8 cellular contexts compared by ENCODE assay signal in genomic region chr14:64510825-64511679, GRCh38. TPM values are rescaled to one million over a fixed set of nuclear protein-coding genes. Genes with fewer than 3 reads are reported as not detected.
DNase-seq lines count a peak whose midpoint lies in the region; ATAC-seq and TF ChIP-seq lines count a peak whose summit lies in the region.

No MANE protein-coding gene starts in this region.

- H3K9me3 ChIP-seq in WERI-Rb-1 (ENCODE audit: severe bottlenecking) = no peaks in the 10 kb centered on the region

- peaks cover 100% of the 10 kb centered on the region for H3K79me2 ChIP-seq in GM23338 (replicated peaks; ENCODE audit: insufficient read depth)

- no peak overlapping the region for H3K27ac ChIP-seq in GM23338 (ENCODE audit: low read depth)
- H3K27ac ChIP-seq in WERI-Rb-1 = no peak overlapping the region
- H3K27ac ChIP-seq in caudate nucleus (ENCODE audit: low read depth, low read length) = peak overlapping the region; percentile 20

- no peak overlapping the region for H3K4me2 ChIP-seq in GM23338

- H3K36me3 ChIP-seq in GM23338 (ENCODE audit: insufficient read depth) (no peaks in the 10 kb centered on the region), WERI-Rb-1 (no peaks in the 10 kb centered on the region; the same call in 1 of the 2 replicates), kidney epithelial cell (ENCODE audit: control insufficient read depth, insufficient read depth, low read length) (no peaks in the 10 kb centered on the region)

- TF ChIP-seq CTCF in AG09319 (IDR thresholded peaks at IDR 0.05; ENCODE audit: low read depth, low read length) (peak; percentile 89), GM23338 (conservative IDR thresholded peaks at IDR 0.05; ENCODE audit: low read depth in 2 of 2) (peak; percentile 93 to 99), WERI-Rb-1 (IDR thresholded peaks at IDR 0.05; ENCODE audit: low read depth, low read length) (peak; percentile 76), kidney epithelial cell (IDR thresholded peaks at IDR 0.05; ENCODE audit: insufficient read depth, low read length, poor library complexity, severe bottlenecking) (peak; percentile 86)

- no peaks in the 10 kb centered on the region; the same call in 2 of the 3 replicates for H3K36me3 Mint-ChIP-seq in GM23338 (ENCODE audit: low read depth)

- DNase-seq in AG09319 (ENCODE audit: extremely low read depth, low read depth) (no peak), GM23338 (ENCODE audit: low spot score) (peak; percentile 85), NCI-H2227 (lab: John Stamatoyannopoulos, UW; ENCODE audit: unreplicated experiment) (peak; percentile 79), WERI-Rb-1 (peak; percentile 63), caudate nucleus (lab: John Stamatoyannopoulos, UW) (peak in 43 of 61 donors; percentile 5 to 79 (median 28)), kidney epithelial cell (ENCODE audit: low read depth) (no peak)
- peak; percentile 56 to 67 for DNase-seq in stimulated activated CD4-positive, alpha-beta T cell treated with anti-CD3 and anti-CD28 coated beads, Interleukin-2, amount 100 ng/mL, for 48 hours

- H3F3A ChIP-seq in GM23338 (replicated peaks; ENCODE audit: low read depth) = 0 out of 2 replicates have a peak, but pooled peaks cover 3% of the 10 kb centered on the region

- peaks cover 45% of the 10 kb centered on the region for H3K4me1 ChIP-seq in GM23338 (ENCODE audit: insufficient read depth)

- H3K9me2 ChIP-seq in GM23338 (ENCODE audit: insufficient read depth) = no peaks in the 10 kb centered on the region

- peak; percentile 46 for ATAC-seq in GM23338
- ATAC-seq in GM21390 (IDR thresholded peaks at IDR 0.05; ENCODE audit: unreplicated experiment) = no peak

- no peak overlapping the region for H3K4me3 Mint-ChIP-seq in GM23338

- peaks cover 28% of the 10 kb centered on the region for H4K20me1 ChIP-seq in GM23338 (replicated peaks; ENCODE audit: insufficient read depth)

- peaks cover 4% of the 10 kb centered on the region for H3K27me3 Mint-ChIP-seq in GM23338 (ENCODE audit: insufficient read depth, low read depth, poor library complexity)

- H3K4me3 ChIP-seq in GM23338 (no peak overlapping the region), WERI-Rb-1 (ENCODE audit: low read depth, low read length) (no peak overlapping the region), kidney epithelial cell (ENCODE audit: low read depth, low read length) (no peak overlapping the region)

- H3K4me1 Mint-ChIP-seq in GM23338 = peaks cover 45% of the 10 kb centered on the region

- no peaks in the 10 kb centered on the region; the same call in 2 of the 3 replicates for H3K9me3 Mint-ChIP-seq in GM23338

- no peak overlapping the region for H3K27ac Mint-ChIP-seq in GM23338

- H2AFZ ChIP-seq in GM23338 = no peak overlapping the region

- H3K27me3 ChIP-seq in GM23338 (ENCODE audit: insufficient read depth) = no peaks in the 10 kb centered on the region
- no peaks in the 10 kb centered on the region for H3K27me3 ChIP-seq in WERI-Rb-1 (ENCODE audit: insufficient read depth, low read depth, severe bottlenecking)
- H3K27me3 ChIP-seq in kidney epithelial cell (ENCODE audit: control insufficient read depth, insufficient read depth, low read length) = no peaks in the 10 kb centered on the region

TF ChIP-seq in GM23338, 12 proteins besides CTCF, POLR2A, EP300 and RAD21:
- no peak for TF ChIP-seq ZNF114 (CRISPR knock-in tag; IDR thresholded peaks at IDR 0.05)
- TF ChIP-seq POLR2AphosphoS5 (IDR thresholded peaks at IDR 0.05; ENCODE audit: low read depth) = no peak
- no peak for TF ChIP-seq ZNF331 (CRISPR knock-in tag; IDR thresholded peaks at IDR 0.05; ENCODE audit: low read depth)
- no peak for TF ChIP-seq CREB1 (CRISPR knock-in tag; IDR thresholded peaks at IDR 0.05; ENCODE audit: low read depth)
- no peak for TF ChIP-seq STAT1 (IDR thresholded peaks at IDR 0.05; ENCODE audit: unreplicated experiment)
- TF ChIP-seq JUNB (IDR thresholded peaks at IDR 0.05; ENCODE audit: unreplicated experiment) = no peak
- TF ChIP-seq NANOG (IDR thresholded peaks at IDR 0.05; ENCODE audit: borderline replicate concordance) = no peak
- no peak for TF ChIP-seq EZH2 (IDR thresholded peaks at IDR 0.05; ENCODE audit: low read depth, unreplicated experiment)

RNA-seq across cellular contexts. Expression of gene ZBTB1, which starts 6.5 kb away (rescaled TPM):
- total RNA-seq in GM23338 (2014; rRNA removed; shearing (Covaris generic)) = 32.5 and 33.0 TPM in 2 replicates
- 10.3 and 11.2 TPM in 2 replicates for polyA plus RNA-seq in GM23338 (2016; fragmentation: Nextera tagmentation; extraction: Ambion mirVana)
- 44.1 and 46.3 TPM in 2 replicates for total RNA-seq in kidney epithelial cell

RNA-seq across cellular contexts. Expression of gene ZBTB25, which starts 7.4 kb away (rescaled TPM):
- total RNA-seq in GM23338 (2014; rRNA removed; shearing (Covaris generic)) = 8.0 and 8.9 TPM in 2 replicates
- polyA plus RNA-seq in GM23338 (2016; fragmentation: Nextera tagmentation; extraction: Ambion mirVana) = 4.1 and 5.8 TPM in 2 replicates
- 7.4 and 10.1 TPM in 2 replicates for total RNA-seq in kidney epithelial cell

RNA-seq across cellular contexts. Expression of gene HSPA2, which starts 29.5 kb away (rescaled TPM):
- 114 and 130 TPM in 2 replicates for total RNA-seq in GM23338 (2014; rRNA removed; shearing (Covaris generic))
- 86.1 and 88.5 TPM in 2 replicates for polyA plus RNA-seq in GM23338 (2016; fragmentation: Nextera tagmentation; extraction: Ambion mirVana)
- 12.0 and 14.2 TPM in 2 replicates for total RNA-seq in kidney epithelial cell

RNA-seq across cellular contexts. Expression of gene PPP1R36, which starts 38.7 kb away (rescaled TPM):
- total RNA-seq in GM23338 (2014; rRNA removed; shearing (Covaris generic)) = 0.42 TPM in 1 of 2 replicates, not detected in the other
- 0.45 and 1.4 TPM in 2 replicates for polyA plus RNA-seq in GM23338 (2016; fragmentation: Nextera tagmentation; extraction: Ambion mirVana)
- total RNA-seq in kidney epithelial cell = 0.75 and 1.2 TPM in 2 replicates

RNA-seq across cellular contexts. Expression of gene AKAP5, which starts 45.8 kb away (rescaled TPM):
- 3.2 and 3.4 TPM in 2 replicates for total RNA-seq in GM23338 (2014; rRNA removed; shearing (Covaris generic))
- 1.0 and 1.2 TPM in 2 replicates for polyA plus RNA-seq in GM23338 (2016; fragmentation: Nextera tagmentation; extraction: Ambion mirVana)
- total RNA-seq in kidney epithelial cell = 1.2 and 1.5 TPM in 2 replicates

Comparison
In these comparisons a context has a peak if more than half of its experiments do, and no peak if none do; other contexts are left out.
1. DNase-seq: peak in GM23338 (single experiment), NCI-H2227 (single experiment), WERI-Rb-1 (single experiment), caudate nucleus (43 of 61) and stimulated activated CD4-positive, alpha-beta T cell treated with anti-CD3 and anti-CD28 coated beads, Interleukin-2, amount 100 ng/mL, for 48 hours (2 of 2); none in AG09319 (single experiment) and kidney epithelial cell (single experiment).
2. Peak in every context shown above with its lines, with median percentiles within 50 percentile points of each other: CTCF ChIP-seq.